ENCODE assay signal across 17 cellular contexts in genomic region chr1:240474133-240474614, GRCh38.
DNase-seq lines count a peak whose midpoint lies in the region; ATAC-seq and TF ChIP-seq lines count a peak whose summit lies in the region.
"Had no signal": no experiment of that assay in that cellular context is flagged by ENCODE, and none has a peak within 500 bp of the region (broad histone marks: within the 10 kb centered on the region; RNA-seq: fewer than 3 reads in every experiment).

No MANE protein-coding gene starts in this region.

- ATAC-seq in HG02588 (IDR thresholded peaks at IDR 0.05; ENCODE audit: unreplicated experiment) (peak; percentile 75), HG02973 (IDR thresholded peaks at IDR 0.05; ENCODE audit: unreplicated experiment) (no peak)
- ATAC-seq: activated T-cell treated with anti-CD3 and anti-CD28 coated beads, Interleukin-2, amount 50 U/mL, for 4 hours; esophagus mucosa; left lung had no signal

- H3K36me3 Mint-ChIP-seq in immature natural killer cell: peaks cover 0 to 4% (median 0%) of the 10 kb centered on the region in 3 donors

- H3K4me1 Mint-ChIP-seq in immature natural killer cell: no peaks in the 10 kb centered on the region

- H3K9ac ChIP-seq in OCI-LY3 (ENCODE audit: low read length): no peak overlapping the region
- H3K9ac ChIP-seq: neural progenitor cell had no signal

- H3K79me2 ChIP-seq in OCI-LY3 (ENCODE audit: low read length): no peaks in the 10 kb centered on the region

- DNase-seq in AG09309 (ENCODE audit: low read depth) (peak; percentile 44), fibroblast of the conjunctiva (ENCODE audit: low read depth) (peak; percentile 43), immature natural killer cell (no peak), DMS 273 treated with DMSO at 0.1 percent for 48 hours (lab: John Stamatoyannopoulos, UW) (no peak), RPMI8226 (no peak)
- DNase-seq: activated T-cell treated with anti-CD3 and anti-CD28 coated beads, Interleukin-2, amount 50 U/mL, for 4 hours; BE2C; left lung; NCI-H2171; Peyer's patch; stimulated activated CD4-positive, alpha-beta T cell treated with anti-CD3 and anti-CD28 coated beads, Interleukin-2, amount 100 ng/mL, for 48 hours; WERI-Rb-1 had no signal

- H3K4me3 ChIP-seq in AG09309 (ENCODE audit: control insufficient read depth, low read depth, low read length): no peak overlapping the region
- no peak overlapping the region for H3K4me3 ChIP-seq in OCI-LY3 (ENCODE audit: low read length)
- H3K4me3 ChIP-seq: left lung, neural progenitor cell, Peyer's patch had no signal

- H4K20me1 ChIP-seq in OCI-LY3 (ENCODE audit: insufficient read depth, low read length): no peaks in the 10 kb centered on the region

- H3K4me3 Mint-ChIP-seq in immature natural killer cell: no peak overlapping the region
- H3K4me3 Mint-ChIP-seq: activated T-cell treated with anti-CD3 and anti-CD28 coated beads, Interleukin-2, amount 50 U/mL, for 4 hours; neural progenitor cell had no signal

- no peak overlapping the region for H2AFZ ChIP-seq in OCI-LY3 (ENCODE audit: low read depth, low read length)
- H2AFZ ChIP-seq: neural progenitor cell had no signal

- H3K27me3 ChIP-seq in OCI-LY3 (ENCODE audit: low read depth, low read length): no peaks in the 10 kb centered on the region
- H3K27me3 ChIP-seq: BE2C, left lung, neural progenitor cell, Peyer's patch had no signal

- peaks cover 0 to 9% (median 5%) of the 10 kb centered on the region in 3 donors for H3K27me3 Mint-ChIP-seq in immature natural killer cell (ENCODE audit: low read depth in 3 of 3)

- H3K27ac Mint-ChIP-seq in immature natural killer cell: no peak overlapping the region
- H3K27ac Mint-ChIP-seq: neural progenitor cell had no signal

- H3K9me3 ChIP-seq in OCI-LY3 (ENCODE audit: insufficient read depth, low read length): no peaks in the 10 kb centered on the region
- H3K9me3 ChIP-seq: BE2C, left lung, Peyer's patch had no signal

- peak overlapping the region; percentile 24 for H3K4me2 ChIP-seq in OCI-LY3 (ENCODE audit: low read length)
- H3K4me2 ChIP-seq: neural progenitor cell had no signal

- H3K36me3 ChIP-seq in OCI-LY3 (replicated peaks; ENCODE audit: low read depth, low read length): no peaks in the 10 kb centered on the region
- H3K36me3 ChIP-seq: BE2C, left lung, neural progenitor cell, Peyer's patch had no signal

- H3K27ac ChIP-seq in OCI-LY3 (ENCODE audit: low read length): no peak overlapping the region
- H3K27ac ChIP-seq: left lung, neural progenitor cell, Peyer's patch, WERI-Rb-1 had no signal

- peaks cover 0 to 3% (median 0%) of the 10 kb centered on the region in 6 donors for H3K9me3 Mint-ChIP-seq in immature natural killer cell
- H3K9me3 Mint-ChIP-seq: activated T-cell treated with anti-CD3 and anti-CD28 coated beads, Interleukin-2, amount 50 U/mL, for 4 hours; neural progenitor cell had no signal

- peaks cover 24% of the 10 kb centered on the region for H3K4me1 ChIP-seq in OCI-LY3 (ENCODE audit: low read length)
- H3K4me1 ChIP-seq: BE2C, left lung, neural progenitor cell, Peyer's patch had no signal

- TF ChIP-seq CTCF in AG09309 (IDR thresholded peaks at IDR 0.05; ENCODE audit: control insufficient read depth, insufficient read depth, low read depth, low read length, missing control alignments) (no peak), OCI-LY3 (IDR thresholded peaks at IDR 0.05; ENCODE audit: low read depth, low read length) (no peak)

Comparison
In these comparisons a context has a peak if more than half of its experiments do, and no peak if none do; other contexts are left out.
1. DNase-seq: peak in AG09309 (single experiment) and fibroblast of the conjunctiva (single experiment); none in immature natural killer cell (0 of 3), DMS 273 treated with DMSO at 0.1 percent for 48 hours (single experiment) and RPMI8226 (single experiment).